In the genomic region with DNA sequence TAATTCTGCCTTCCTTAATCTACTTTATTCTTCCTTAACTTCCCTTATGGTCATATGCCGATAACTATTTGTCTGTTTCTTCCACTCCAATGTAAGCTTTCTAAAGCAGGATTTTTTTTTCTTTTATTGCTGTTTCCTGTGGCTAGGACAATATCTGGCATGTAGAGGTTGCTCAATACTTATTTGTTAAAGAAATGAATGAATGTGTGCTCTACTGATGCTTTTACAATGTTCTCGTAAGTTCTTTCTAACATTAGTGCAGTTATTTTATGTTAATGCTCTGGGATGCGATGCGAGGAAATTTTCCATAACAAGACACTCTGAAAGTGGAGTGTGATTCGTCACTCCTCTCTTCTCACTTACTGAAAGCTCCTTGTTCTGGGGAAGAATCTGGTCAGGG, we compare ENCODE assay signal across 29 cellular contexts.
"Had no signal": no experiment of that assay in that cellular context is flagged by ENCODE, and none has a peak within 500 bp of the region (broad histone marks: within the 10 kb centered on the region; RNA-seq: fewer than 3 reads in every experiment).

No MANE protein-coding gene starts in this region.

- FAIRE-seq: islet of Langerhans, pancreas, small intestine had no signal

- H3K27ac ChIP-seq: cardiac muscle cell, coronary artery, gastrocnemius medialis, left lung, pancreas, prostate gland, sigmoid colon, thyroid gland, upper lobe of left lung, vagina had no signal

- H3K9me3 ChIP-seq: gastrocnemius medialis, left lung, pancreas, prostate gland, sigmoid colon, thyroid gland, upper lobe of left lung, vagina had no signal

- H3K27me3 ChIP-seq: cardiac muscle cell, gastrocnemius medialis, left lung, pancreas, sigmoid colon, thyroid gland, upper lobe of left lung, vagina had no signal

- DNase-seq: activated CD4-positive, alpha-beta memory T cell treated with anti-CD3 and anti-CD28 coated beads, Interleukin-2, amount 10 ng/mL, durations not matched to agents 7 days and 5 days; activated CD4-positive, alpha-beta T cell treated with anti-CD3 and anti-CD28 coated beads, Interleukin-2, amount 10 ng/mL, durations not matched to agents 7 days and 5 days; activated CD4-positive, CD25-positive, alpha-beta regulatory T cell treated with anti-CD3 and anti-CD28 coated beads, Interleukin-2, amount 50 U/mL, for 72 hours; activated naive CD4-positive, alpha-beta T cell; activated T-cell treated with anti-CD3 and anti-CD28 coated beads, Interleukin-2, amount 50 U/mL, for 48 hours; cerebellar nuclear complex; effector memory CD8-positive, alpha-beta T cell; gastrocnemius medialis; glutamatergic neuron; left lung; nephron progenitor cell; pancreas; sigmoid colon; small intestine; stimulated activated CD4-positive, alpha-beta T cell treated with anti-CD3 and anti-CD28 coated beads, Interleukin-4, amount 100 ng/mL, for 24 hours; substantia nigra; SW 1271; T1000; thyroid gland; upper lobe of left lung had no signal

- H3K36me3 ChIP-seq: cardiac muscle cell, gastrocnemius medialis, left lung, pancreas, prostate gland, sigmoid colon, thyroid gland, upper lobe of left lung, vagina had no signal

- H3K4me1 ChIP-seq: gastrocnemius medialis, left lung, pancreas, prostate gland, thyroid gland, vagina had no signal

- ATAC-seq: activated naive CD4-positive, alpha-beta T cell treated with anti-CD3 and anti-CD28 coated beads, Interleukin-2, amount 50 U/mL, for 72 hours; effector memory CD8-positive, alpha-beta T cell; esophagus mucosa; gastrocnemius medialis; left lung; pancreas; stimulated activated effector memory CD8-positive, alpha-beta T cell treated with anti-CD3 and anti-CD28 coated beads, Interleukin-12 subunit alpha, Interleukin-12 subunit beta, amount 100 ng/mL, for 72 hours had no signal

- H3K4me3 ChIP-seq: cardiac muscle cell, coronary artery, gastrocnemius medialis, left lung, lung, pancreas, prostate gland, sigmoid colon, thyroid gland, upper lobe of left lung, vagina had no signal
